9 cellular contexts compared by ENCODE assay signal in genomic region chr17:78976907-78977680, GRCh38. TPM values are rescaled to one million over a fixed set of nuclear protein-coding genes. Genes with fewer than 3 reads are reported as not detected.
DNase-seq lines count a peak whose midpoint lies in the region; ATAC-seq and TF ChIP-seq lines count a peak whose summit lies in the region.
"Had no signal": no experiment of that assay in that cellular context is flagged by ENCODE, and none has a peak within 500 bp of the region (broad histone marks: within the 10 kb centered on the region; RNA-seq: fewer than 3 reads in every experiment).

No MANE protein-coding gene starts in this region.

- H3K9ac ChIP-seq in colonic mucosa (ENCODE audit: low read depth in 2 of 2, low read length in 2 of 2), result peak overlapping the region; percentile 3 to 83

- H3K36me3 ChIP-seq in colonic mucosa, result no peaks in the 10 kb centered on the region
- H3K36me3 ChIP-seq in ovary, result no peaks in the 10 kb centered on the region

- no peaks in the 10 kb centered on the region for H3K27me3 ChIP-seq in colonic mucosa
- H3K27me3 ChIP-seq in ovary, result no peaks in the 10 kb centered on the region
- no peaks in the 10 kb centered on the region for H3K27me3 ChIP-seq in foreskin keratinocyte

- peaks cover 20% of the 10 kb centered on the region for H3K4me1 ChIP-seq in colonic mucosa
- H3K4me1 ChIP-seq in ovary (ENCODE audit: insufficient read depth), result peaks cover 34% of the 10 kb centered on the region
- peaks cover 6% of the 10 kb centered on the region for H3K4me1 ChIP-seq in foreskin keratinocyte

- BruUV-seq in Calu3 (replicated peaks; lab: Mats Ljungman, UMichigan), result no TSS peak

- 45 to 65% (median 50%) methylated on average over 19 to 20 of the region's 20 CpGs for WGBS in ovary, 3 donors

- intact Hi-C loops in Calu3 (cut with micrococcal nuclease; ENCODE audit: unreplicated experiment), result no loop called here
- intact Hi-C loops in colonic mucosa (cut with DNase I), result no loop called here
- intact Hi-C loops in ovary (cut with DNase I), result loop anchor here in 2 of 4 donors (5.0 to 10.0 kb wide), 2 partner anchors 52 to 630 kb away; partner anchors contain the start of gene TIMP2 (in 2 of the 2)

- H3K36me3 Mint-ChIP-seq in Calu3 (ENCODE audit: insufficient read depth, unreplicated experiment), result peaks cover 72% of the 10 kb centered on the region

- peak overlapping the region; percentile 70 for H3K27ac ChIP-seq in colonic mucosa
- peak overlapping the region; percentile 57 to 69 for H3K27ac ChIP-seq in ovary
- H3K27ac ChIP-seq in foreskin keratinocyte, result no peak overlapping the region

- H3K4me3 ChIP-seq in colonic mucosa (peak overlapping the region; percentile 45), ovary (no peak overlapping the region)

- no peak for DNase-seq in Calu3
- peak; percentile 26 for DNase-seq in RPMI8226
- no peak for DNase-seq in colonic mucosa
- DNase-seq in ovary, result peak in 1 of 5 donors; percentile 35
- DNase-seq in NCI-H1048 (lab: John Stamatoyannopoulos, UW), result no peak
- no peak for DNase-seq in foreskin keratinocyte
- no peak for DNase-seq in stimulated activated CD4-positive, alpha-beta T cell treated with anti-CD3 and anti-CD28 coated beads, Interleukin-4, amount 100 ng/mL, for 1 hour
- no peak for DNase-seq in NCI-H2227 treated with DMSO at 0.1 percent for 48 hours (lab: John Stamatoyannopoulos, UW)

- no peak for TF ChIP-seq CTCF in Calu3 (IDR thresholded peaks at IDR 0.05; ENCODE audit: unreplicated experiment)
- TF ChIP-seq CTCF in colonic mucosa (IDR thresholded peaks at IDR 0.05), result no peak
- TF ChIP-seq CTCF in ovary (IDR thresholded peaks at IDR 0.05), result no peak
- TF ChIP-seq CTCF in foreskin keratinocyte (conservative IDR thresholded peaks at IDR 0.05), result no peak

- peak overlapping the region; percentile 4 for H3K27ac Mint-ChIP-seq in Calu3 (ENCODE audit: unreplicated experiment)

- H3K27me3 Mint-ChIP-seq in Calu3 (ENCODE audit: unreplicated experiment), result no peaks in the 10 kb centered on the region

- H3K4me1 Mint-ChIP-seq in Calu3 (ENCODE audit: low read depth, unreplicated experiment), result peaks cover 14% of the 10 kb centered on the region

- no peak for TF ChIP-seq EP300 in ovary (IDR thresholded peaks at IDR 0.05)

- peak overlapping the region; percentile 77 for H3K4me3 Mint-ChIP-seq in Calu3 (ENCODE audit: low read depth, unreplicated experiment)

- no peak for ATAC-seq in foreskin keratinocyte
- ATAC-seq: Panc1 had no signal

- no peak for TF ChIP-seq POLR2A in ovary (IDR thresholded peaks at IDR 0.05)

- no peaks in the 10 kb centered on the region for H3K9me3 ChIP-seq in colonic mucosa
- H3K9me3 ChIP-seq in ovary, result no peaks in the 10 kb centered on the region

- H3K9me3 Mint-ChIP-seq in Calu3 (ENCODE audit: low read depth, unreplicated experiment), result no peaks in the 10 kb centered on the region

- CTCF ChIA-PET in Calu3 (lab: Charles Lee), result no interaction called here

RNA-seq across cellular contexts. Expression of gene LGALS3BP, which starts 2.6 kb away (rescaled TPM):
- total RNA-seq in Calu3 (2022), result 747 and 1,100 TPM in 2 replicates
- total RNA-seq in colonic mucosa, result 100 to 1,000 TPM; 635 to 674 TPM
- 100 to 1,000 TPM; 191 to 584 (median 250) TPM for total RNA-seq in ovary
- polyA plus RNA-seq in ovary, result 100 to 1,000 TPM; 214 to 251 TPM
- 339 and 389 TPM in 2 replicates for total RNA-seq in foreskin keratinocyte
- polyA plus RNA-seq in foreskin keratinocyte, result 375 and 407 TPM in 2 replicates

RNA-seq across cellular contexts. Expression of gene CANT1, which starts 32.5 kb away (rescaled TPM):
- total RNA-seq in Calu3 (2022) (95.7 and 115 TPM in 2 replicates), colonic mucosa (100 to 1,000 TPM; 247 to 390 TPM), ovary (10 to 100 TPM; 20.4 to 48.8 (median 34.3) TPM), foreskin keratinocyte (67.2 and 68.5 TPM in 2 replicates)
- polyA plus RNA-seq in ovary (10 to 100 TPM; 18.6 to 33.8 TPM), foreskin keratinocyte (48.4 and 49.3 TPM in 2 replicates)

RNA-seq across cellular contexts. Expression of gene C1QTNF1, which starts 46.9 kb away (rescaled TPM):
- total RNA-seq in Calu3 (2022) (3.1 and 3.3 TPM in 2 replicates), colonic mucosa (10 to 100 TPM; 10.4 to 12.1 TPM), ovary (10 to 100 TPM; 41.1 to 85.9 (median 53.5) TPM), foreskin keratinocyte (29.5 and 38.9 TPM in 2 replicates)
- polyA plus RNA-seq in ovary (10 to 100 TPM; 17.9 to 69.4 TPM), foreskin keratinocyte (26.0 and 34.5 TPM in 2 replicates)

RNA-seq across cellular contexts. Expression of gene TIMP2, which starts 51.9 kb away (rescaled TPM):
- total RNA-seq in Calu3 (2022) (246 and 262 TPM in 2 replicates), colonic mucosa (10 to 100 TPM; 42.8 to 86.1 TPM), ovary (100 to 1,000 TPM; 221 to 854 (median 693) TPM), foreskin keratinocyte (7.5 and 11.2 TPM in 2 replicates)
- polyA plus RNA-seq in ovary (1,000 to 10,000 TPM in 1 of 2 donors, 100 to 1,000 TPM in 1; 542 to 1,422 TPM), foreskin keratinocyte (6.3 and 8.3 TPM in 2 replicates)
